Comparison of ENCODE assay signal across 7 cellular contexts in genomic region chr1:149997585-149998262, GRCh38. TPM values are rescaled to one million over a fixed set of nuclear protein-coding genes. Genes with fewer than 3 reads are reported as not detected.
DNase-seq lines count a peak whose midpoint lies in the region; ATAC-seq and TF ChIP-seq lines count a peak whose summit lies in the region.

No MANE protein-coding gene starts in this region.

- no peak overlapping the region for H2AFZ ChIP-seq in PC-9

- CTCF ChIA-PET in PC-9 (lab: Charles Lee) (no interaction called here), RWPE1 (lab: Yijun Ruan, JAX) (interaction anchor here (0.6 kb wide), 1 partner anchor 189 kb away, joined by 4 read pairs; no protein-coding TSS in a partner anchor), MCF 10A (lab: Yijun Ruan, JAX) (interaction anchor here (0.6 to 4.0 kb wide), 6 partner anchors 12 to 238 kb away, joined by 3 to 37 read pairs (median 6); partner anchors contain the start of genes ANP32E and OTUD7B)

- no peaks in the 10 kb centered on the region for H3K27me3 Mint-ChIP-seq in MCF 10A (ENCODE audit: insufficient read depth, unreplicated experiment)

- H3K9me3 ChIP-seq in PC-9 (ENCODE audit: insufficient read depth, low read depth): no peaks in the 10 kb centered on the region

- peaks cover 72% of the 10 kb centered on the region for H3K79me2 ChIP-seq in PC-9 (ENCODE audit: low read depth)

- H3K9me3 Mint-ChIP-seq in MCF 10A (ENCODE audit: unreplicated experiment): no peaks in the 10 kb centered on the region

- H3K27ac ChIP-seq in PC-9 (peak overlapping the region; percentile 64), RWPE1 (no peak overlapping the region)

- no peak for TF ChIP-seq CTCF in PC-9 (conservative IDR thresholded peaks at IDR 0.05)
- TF ChIP-seq CTCF in RWPE1 (conservative IDR thresholded peaks at IDR 0.05; ENCODE audit: low read depth): no peak
- TF ChIP-seq CTCF in MCF 10A (IDR thresholded peaks at IDR 0.05; ENCODE audit: unreplicated experiment): no peak

- no peak overlapping the region for H3K4me2 ChIP-seq in PC-9

- H3K9me2 ChIP-seq in PC-9 (ENCODE audit: insufficient read depth): no peaks in the 10 kb centered on the region

- ATAC-seq in GM19023 (IDR thresholded peaks at IDR 0.05; ENCODE audit: unreplicated experiment): peak; percentile 64
- peak; percentile 74 for ATAC-seq in HG02759 (IDR thresholded peaks at IDR 0.05; ENCODE audit: unreplicated experiment)

- H3K4me3 Mint-ChIP-seq in MCF 10A (ENCODE audit: unreplicated experiment): no peak overlapping the region

- H3K27me3 ChIP-seq in PC-9 (ENCODE audit: insufficient read depth, low read depth): no peaks in the 10 kb centered on the region

- no peak overlapping the region for H3K4me3 ChIP-seq in PC-9

- peaks cover 22% of the 10 kb centered on the region; the same call in 1 of the 2 replicates for H3K36me3 ChIP-seq in PC-9 (ENCODE audit: low read depth)

- H3K4me1 ChIP-seq in PC-9 (replicated peaks; ENCODE audit: insufficient read depth): peaks cover 28% of the 10 kb centered on the region

- peaks cover 23% of the 10 kb centered on the region for H3K36me3 Mint-ChIP-seq in MCF 10A (ENCODE audit: insufficient read depth, unreplicated experiment)

- no TSS peak for BruUV-seq in PC-9 (replicated peaks; lab: Mats Ljungman, UMichigan)
- no TSS peak for BruUV-seq in MCF 10A (replicated peaks; lab: Mats Ljungman, UMichigan)

- H3F3A ChIP-seq in PC-9 (ENCODE audit: insufficient read depth, low read depth): peaks cover 37% of the 10 kb centered on the region

- no peak for DNase-seq in PC-9
- DNase-seq in pons (ENCODE audit: low spot score): peak; percentile 84
- DNase-seq in RWPE1 (ENCODE audit: low spot score): no peak
- no peak for DNase-seq in MCF 10A (ENCODE audit: unreplicated experiment)
- DNase-seq in nucleus accumbens (lab: John Stamatoyannopoulos, UW): no peak

- no peak overlapping the region for H3K27ac Mint-ChIP-seq in MCF 10A (ENCODE audit: low read depth, unreplicated experiment)

- peaks cover 20% of the 10 kb centered on the region for H4K20me1 ChIP-seq in PC-9 (ENCODE audit: insufficient read depth)

- intact Hi-C loops in PC-9 (cut with micrococcal nuclease; ENCODE audit: unreplicated experiment) (no loop called here), MCF 10A (cut with micrococcal nuclease) (no loop called here)

- H3K4me1 Mint-ChIP-seq in MCF 10A (ENCODE audit: insufficient read depth, unreplicated experiment): peaks cover 43% of the 10 kb centered on the region

- POLR2A ChIA-PET in PC-9 (lab: Charles Lee; ENCODE audit: unreplicated experiment) (interaction anchor here (0.5 kb wide), 1 partner anchor 110 kb away, joined by 3 read pairs; a partner anchor contains a TSS), RWPE1 (lab: Yijun Ruan, JAX; ENCODE audit: low non-redundant PET) (no interaction called here), MCF 10A (lab: Yijun Ruan, JAX) (interaction anchor here (0.6 to 10.3 kb wide), 13 partner anchors 11 to 575 kb away, joined by 3 to 316 read pairs (median 5); partner anchors contain the start of genes OTUD7B, SF3B4 and VPS45)

RNA-seq across cellular contexts. Expression of gene OTUD7B, which starts 12.8 kb away (rescaled TPM):
- total RNA-seq in PC-9 (2021) (30.2 and 30.7 TPM in 2 replicates), MCF 10A (2022) (44.3 and 47.4 TPM in 2 replicates)
